ENCODE assay signal across 30 cellular contexts in the genomic region with DNA sequence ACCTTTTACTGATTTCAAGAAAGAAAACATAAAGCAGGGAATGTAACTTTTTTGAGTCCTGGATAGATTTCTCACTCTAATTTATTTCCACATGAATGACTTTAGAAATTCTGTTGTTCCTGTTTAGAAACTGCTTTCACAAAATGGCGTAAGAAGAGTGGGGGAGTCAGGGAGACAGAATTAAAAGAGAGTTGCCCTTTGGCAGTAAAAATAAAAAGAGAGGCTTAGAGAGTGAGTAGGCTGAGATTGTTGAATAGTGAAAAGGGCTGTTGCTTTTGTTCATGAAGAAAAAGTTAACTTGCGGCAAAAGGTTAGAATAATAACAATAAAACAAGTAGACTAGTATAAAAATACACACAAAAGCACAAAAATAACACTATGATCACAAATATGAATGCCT.
"Had no signal": no experiment of that assay in that cellular context is flagged by ENCODE, and none has a peak within 500 bp of the region (broad histone marks: within the 10 kb centered on the region; RNA-seq: fewer than 3 reads in every experiment).

No MANE protein-coding gene starts in this region.

- H3K9me3 ChIP-seq: pancreas, prostate gland, suprapubic skin, thoracic aorta, tibial artery, upper lobe of right lung had no signal

- H3K36me3 Mint-ChIP-seq: stimulated activated effector memory CD8-positive, alpha-beta T cell treated with anti-CD3 and anti-CD28 coated beads, Interleukin-12 subunit alpha, Interleukin-12 subunit beta, amount 100 ng/mL, for 72 hours had no signal

- DNase-seq: hypothalamus; immature natural killer cell; kidney; left colon; left ventricle myocardium inferior; midbrain; mucosa of descending colon; naive thymus-derived CD4-positive, alpha-beta T cell; nucleus accumbens; pancreas; posterior cingulate gyrus; retina; right cardiac atrium; sigmoid colon; small intestine; spleen; stimulated activated CD4-positive, alpha-beta T cell treated with anti-CD3 and anti-CD28 coated beads, Interleukin-4, amount 100 ng/mL, for 24 hours; stimulated activated naive CD4-positive, alpha-beta T cell; tibial artery; trophoblast cell; upper lobe of right lung had no signal

- H3K27me3 Mint-ChIP-seq: memory B cell; naive thymus-derived CD4-positive, alpha-beta T cell; natural killer cell treated with Interleukin-12 subunit alpha and Interleukin-12 subunit beta and Interleukin-15 and Interleukin-18, amount 100 ng/mL, for 72 hours; stimulated activated naive CD8-positive, alpha-beta T cell treated with anti-CD3 and anti-CD28 coated beads, Interleukin-15, Interleukin-2, amounts not matched to agents 100 ng/mL and 50 ng/mL, for 24 hours had no signal

- H3K4me3 ChIP-seq: left ventricle myocardium inferior, lung, mucosa of descending colon, neural progenitor cell, pancreas, prostate gland, sigmoid colon, spleen, suprapubic skin, thoracic aorta, tibial artery, upper lobe of right lung had no signal

- H3K27ac Mint-ChIP-seq: immature natural killer cell; memory B cell; naive thymus-derived CD4-positive, alpha-beta T cell; natural killer cell treated with Interleukin-12 subunit alpha and Interleukin-12 subunit beta and Interleukin-15 and Interleukin-18, amount 100 ng/mL, for 72 hours; neural progenitor cell; stimulated activated effector memory CD8-positive, alpha-beta T cell treated with anti-CD3 and anti-CD28 coated beads, Interleukin-12 subunit alpha, Interleukin-12 subunit beta, amount 100 ng/mL, for 72 hours; stimulated activated naive CD8-positive, alpha-beta T cell treated with anti-CD3 and anti-CD28 coated beads, Interleukin-15, Interleukin-2, amounts not matched to agents 100 ng/mL and 50 ng/mL, for 24 hours had no signal

- H3K27ac ChIP-seq: left ventricle myocardium inferior, neural progenitor cell, pancreas, prostate gland, sigmoid colon, spleen, suprapubic skin, thoracic aorta, tibial artery, upper lobe of right lung had no signal

- H3K36me3 ChIP-seq: neural progenitor cell, pancreas, thoracic aorta, upper lobe of right lung had no signal

- H3K4me3 Mint-ChIP-seq: immature natural killer cell; memory B cell; naive thymus-derived CD4-positive, alpha-beta T cell; natural killer cell treated with Interleukin-12 subunit alpha and Interleukin-12 subunit beta and Interleukin-15 and Interleukin-18, amount 100 ng/mL, for 72 hours; neural progenitor cell; stimulated activated effector memory CD8-positive, alpha-beta T cell treated with anti-CD3 and anti-CD28 coated beads, Interleukin-12 subunit alpha, Interleukin-12 subunit beta, amount 100 ng/mL, for 72 hours; stimulated activated naive CD8-positive, alpha-beta T cell treated with anti-CD3 and anti-CD28 coated beads, Interleukin-15, Interleukin-2, amounts not matched to agents 100 ng/mL and 50 ng/mL, for 24 hours had no signal

- H3K27me3 ChIP-seq: neural progenitor cell, pancreas, sigmoid colon, spleen, suprapubic skin, tibial artery, upper lobe of right lung had no signal

- H3K4me1 Mint-ChIP-seq: immature natural killer cell; memory B cell; stimulated activated effector memory CD8-positive, alpha-beta T cell treated with anti-CD3 and anti-CD28 coated beads, Interleukin-12 subunit alpha, Interleukin-12 subunit beta, amount 100 ng/mL, for 72 hours had no signal

- H3K4me1 ChIP-seq: left ventricle myocardium inferior, pancreas, prostate gland, sigmoid colon, spleen, suprapubic skin, tibial artery, upper lobe of right lung had no signal
